17 cellular contexts compared by ENCODE assay signal in the genomic region with DNA sequence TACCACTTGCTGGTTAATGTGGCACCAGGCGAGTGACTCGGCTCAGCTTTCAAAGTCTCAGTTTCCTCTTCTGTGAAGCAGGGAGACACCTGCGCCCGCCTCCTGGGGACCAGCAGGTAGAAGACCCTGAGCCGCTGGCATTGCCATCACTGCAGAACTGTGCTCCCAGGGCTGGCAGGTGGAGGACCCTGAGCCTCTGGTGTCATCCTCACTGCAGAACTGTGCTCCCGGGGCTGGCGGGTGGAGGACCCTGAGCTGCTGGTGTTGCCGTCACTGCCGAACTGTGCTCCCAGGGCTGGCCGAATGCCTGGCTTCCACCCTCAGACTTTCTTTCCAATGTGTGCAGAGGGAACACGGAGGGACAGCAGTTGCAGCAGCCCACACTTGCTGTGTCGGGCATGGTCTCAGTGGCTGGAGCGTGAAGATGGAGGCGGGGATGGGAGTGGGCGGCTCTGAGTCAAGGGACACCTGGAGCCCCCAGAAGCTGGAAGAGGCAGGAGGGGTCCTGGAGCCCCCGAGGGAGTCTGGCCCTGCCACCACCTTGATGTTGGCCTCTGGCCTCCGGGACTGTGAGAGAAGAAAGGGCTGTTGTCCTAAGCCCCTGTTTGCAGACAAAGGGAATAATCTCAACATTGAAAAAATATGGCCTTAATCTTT.
A peak's percentile ranks its signal among the peaks of the same experiment; 100 is the strongest.
DNase-seq lines count a peak whose midpoint lies in the region; ATAC-seq and TF ChIP-seq lines count a peak whose summit lies in the region.
"Had no signal": no experiment of that assay in that cellular context is flagged by ENCODE, and none has a peak within 500 bp of the region (broad histone marks: within the 10 kb centered on the region; RNA-seq: fewer than 3 reads in every experiment).

No MANE protein-coding gene starts in this region.

- no peaks in the 10 kb centered on the region for H3K9me3 ChIP-seq in CD4-positive, alpha-beta T cell (ENCODE audit: control insufficient read depth, low read length)
- no peaks in the 10 kb centered on the region for H3K9me3 ChIP-seq in H9 (ENCODE audit: control insufficient read depth, low read depth, low read length)
- H3K9me3 ChIP-seq: esophagus squamous epithelium, gastroesophageal sphincter, upper lobe of left lung had no signal

- TF ChIP-seq CTCF in CD4-positive, alpha-beta T cell (IDR thresholded peaks at IDR 0.05) = no peak
- TF ChIP-seq CTCF in H9 (conservative IDR thresholded peaks at IDR 0.05) = no peak
- TF ChIP-seq CTCF in coronary artery (IDR thresholded peaks at IDR 0.05) = no peak
- no peak for TF ChIP-seq CTCF in neural crest cell (conservative IDR thresholded peaks at IDR 0.05)
- TF ChIP-seq CTCF in WTC11 (IDR thresholded peaks at IDR 0.05) = no peak

- H3K27me3 Mint-ChIP-seq in CD4-positive, alpha-beta T cell = no peaks in the 10 kb centered on the region
- H3K27me3 Mint-ChIP-seq in H9 (ENCODE audit: low read depth) (no peaks in the 10 kb centered on the region; the same call in 1 of the 2 replicates), neural crest cell (ENCODE audit: low read depth) (peaks cover 23% of the 10 kb centered on the region), WTC11 (ENCODE audit: low read depth) (no peaks in the 10 kb centered on the region; the same call in 1 of the 2 replicates)

- CTCF ChIA-PET in CD4-positive, alpha-beta T cell (lab: Charles Lee) = no interaction called here
- CTCF ChIA-PET in WTC11 (lab: Charles Lee) = no interaction called here

- H4K20me1 ChIP-seq in H9 (ENCODE audit: control insufficient read depth, insufficient read depth, insufficient read length) = no peaks in the 10 kb centered on the region

- no peak overlapping the region for H2BK12ac ChIP-seq in H9 (ENCODE audit: insufficient read length, low read depth, low read length)

- ATAC-seq in CD4-positive, alpha-beta T cell (ENCODE audit: poor library complexity) = no peak
- ATAC-seq in WTC11 = no peak
- ATAC-seq: gastroesophageal sphincter had no signal

- no peak overlapping the region for H3K23ac ChIP-seq in H9 (ENCODE audit: insufficient read length, low read depth, low read length)

- H3K4me2 ChIP-seq in H9 (ENCODE audit: insufficient read depth, insufficient read length, low read length) = no peak overlapping the region

- no peaks in the 10 kb centered on the region for H3K79me1 ChIP-seq in H9 (ENCODE audit: insufficient read depth, low read depth, low read length, poor library complexity, severe bottlenecking)

- no peak overlapping the region for H2BK15ac ChIP-seq in H9 (ENCODE audit: low read depth, low read length)

- POLR2A ChIA-PET in CD4-positive, alpha-beta T cell (lab: Charles Lee) = no interaction called here
- POLR2A ChIA-PET in WTC11 (lab: Charles Lee) = no interaction called here

- no peak overlapping the region for H4K5ac ChIP-seq in H9 (ENCODE audit: insufficient read length, low read depth, low read length)

- DNase-seq in CD4-positive, alpha-beta T cell = no peak
- DNase-seq in H9 (no peak), coronary artery (ENCODE audit: low spot score) (peak; percentile 80), neural crest cell (ENCODE audit: low read depth, low spot score) (no peak), WTC11 (ENCODE audit: low spot score) (no peak), NOMO-1 treated with dmso at 0.1 percent for 144 hours (lab: John Stamatoyannopoulos, UW; ENCODE audit: unreplicated experiment) (no peak), 8988T (no peak)
- DNase-seq: activated CD4-positive, alpha-beta T cell treated with anti-CD3 and anti-CD28 coated beads, Interleukin-2, amount 10 ng/mL, durations not matched to agents 7 days and 5 days; activated CD8-positive, alpha-beta memory T cell treated with anti-CD3 and anti-CD28 coated beads, Interleukin-2, amount 50 U/mL, for 4 hours; activated effector memory CD4-positive, alpha-beta T cell treated with Interleukin-2 at 50 U/mL for 16 hours; amniotic stem cell; DMS79 treated with DMSO at 0.1 percent for 48 hours; effector CD8-positive, alpha-beta T cell; esophagus squamous epithelium; stimulated activated CD4-positive, alpha-beta T cell treated with anti-CD3 and anti-CD28 coated beads, Interleukin-12 subunit alpha, Interleukin-12 subunit beta, amount 100 ng/mL, for 4 hours had no signal

- H3K4me1 ChIP-seq in H9 (ENCODE audit: insufficient read depth, low read length) = no peaks in the 10 kb centered on the region; the same call in 1 of the 2 replicates

- H3K36me3 Mint-ChIP-seq in CD4-positive, alpha-beta T cell (ENCODE audit: low read depth) = peaks cover 16% of the 10 kb centered on the region
- H3K36me3 Mint-ChIP-seq in H9 (ENCODE audit: insufficient read depth in 1 of 3, low read depth in 3 of 3) = peaks cover 1 to 9% (median 5%) of the 10 kb centered on the region in 3 experiments; a peak in 6 of 7 replicates
- H3K36me3 Mint-ChIP-seq in neural crest cell (ENCODE audit: low read depth) = no peaks in the 10 kb centered on the region
- no peaks in the 10 kb centered on the region for H3K36me3 Mint-ChIP-seq in WTC11

- no peak overlapping the region for H3K27ac Mint-ChIP-seq in CD4-positive, alpha-beta T cell
- H3K27ac Mint-ChIP-seq in H9 (no peak overlapping the region; a peak in 2 of 7 replicates), neural crest cell (ENCODE audit: unreplicated experiment) (no peak overlapping the region), WTC11 (no peak overlapping the region)
- H3K27ac Mint-ChIP-seq: activated CD4-positive, alpha-beta T cell treated with anti-CD3 and anti-CD28 coated beads, Interleukin-2, amount 10 ng/mL, durations not matched to agents 7 days and 5 days had no signal

- no CpG with 5 or more reads among the region's 17 CpGs for WGBS in H9 (ENCODE audit: extremely low coverage, insufficient read length, low lambda C conversion rate)

- no peak overlapping the region for H4K91ac ChIP-seq in H9 (ENCODE audit: insufficient read length, low read depth, low read length)

- no peak overlapping the region; the same call in 1 of the 2 replicates for H3K4ac ChIP-seq in H9 (ENCODE audit: low read depth, low read length)

- no peak overlapping the region for H3K56ac ChIP-seq in H9 (ENCODE audit: insufficient read length, low read depth, low read length)

- peak overlapping the region; percentile 41; the same call in 1 of the 2 replicates for H3K14ac ChIP-seq in H9 (ENCODE audit: insufficient read depth, low read length)

- H3K4me1 Mint-ChIP-seq in CD4-positive, alpha-beta T cell (ENCODE audit: low read depth) = peaks cover 9% of the 10 kb centered on the region
- H3K4me1 Mint-ChIP-seq in H9 (peaks cover 21 to 28% of the 10 kb centered on the region in 2 experiments), neural crest cell (peaks cover 25% of the 10 kb centered on the region), WTC11 (peaks cover 11% of the 10 kb centered on the region)

- intact Hi-C loops in CD4-positive, alpha-beta T cell (cut with DNase I, micrococcal nuclease) = loop anchor here in 1 of 2 experiments (5.0 kb wide), 3 partner anchors 34 to 1624 kb away; a partner anchor contains a TSS

- peaks cover 5% of the 10 kb centered on the region for H3K23me2 ChIP-seq in H9 (ENCODE audit: insufficient read length, low read depth, low read length, poor library complexity, severe bottlenecking)

- no peaks in the 10 kb centered on the region for H3K9me3 Mint-ChIP-seq in CD4-positive, alpha-beta T cell
- no peaks in the 10 kb centered on the region for H3K9me3 Mint-ChIP-seq in H9
- H3K9me3 Mint-ChIP-seq in neural crest cell = no peaks in the 10 kb centered on the region
- H3K9me3 Mint-ChIP-seq in WTC11 = no peaks in the 10 kb centered on the region
- H3K9me3 Mint-ChIP-seq: activated CD4-positive, alpha-beta T cell treated with anti-CD3 and anti-CD28 coated beads, Interleukin-2, amount 10 ng/mL, durations not matched to agents 7 days and 5 days had no signal

- peak overlapping the region; percentile 59 for H3K18ac ChIP-seq in H9 (ENCODE audit: insufficient read length, low read depth, low read length)

- no peak overlapping the region for H2BK20ac ChIP-seq in H9 (ENCODE audit: low read depth, low read length, poor library complexity, severe bottlenecking)

- peak overlapping the region; percentile 51 for H3K4me3 Mint-ChIP-seq in CD4-positive, alpha-beta T cell
- H3K4me3 Mint-ChIP-seq in H9 = no peak overlapping the region; a peak in 1 of 5 replicates
- peak overlapping the region; percentile 69 for H3K4me3 Mint-ChIP-seq in neural crest cell
- H3K4me3 Mint-ChIP-seq in WTC11 = no peak overlapping the region
- H3K4me3 Mint-ChIP-seq: activated CD4-positive, alpha-beta T cell treated with anti-CD3 and anti-CD28 coated beads, Interleukin-2, amount 10 ng/mL, durations not matched to agents 7 days and 5 days had no signal

- peaks cover 4% of the 10 kb centered on the region; the same call in 1 of the 2 replicates for H3K79me2 ChIP-seq in H9 (ENCODE audit: insufficient read depth, low read length)

- no peaks in the 10 kb centered on the region for H3K27me3 ChIP-seq in CD4-positive, alpha-beta T cell (ENCODE audit: control insufficient read depth, insufficient read depth, low read length)
- no peaks in the 10 kb centered on the region for H3K27me3 ChIP-seq in H9 (ENCODE audit: insufficient read depth, low read length)
- H3K27me3 ChIP-seq: gastroesophageal sphincter, upper lobe of left lung had no signal

- H3T11ph ChIP-seq in H9 (ENCODE audit: low read length) = no peak overlapping the region

- no peak overlapping the region for H2AK5ac ChIP-seq in H9 (ENCODE audit: insufficient read length, low read length)

- H3K4me3 ChIP-seq in coronary artery = no peak overlapping the region
- H3K4me3 ChIP-seq: esophagus squamous epithelium, gastroesophageal sphincter, upper lobe of left lung had no signal

- no peak overlapping the region for H3K9ac ChIP-seq in H9 (ENCODE audit: extremely low read depth, insufficient read length, low read length)

- no peak overlapping the region for H2BK5ac ChIP-seq in H9 (ENCODE audit: insufficient read length, low read length)

- no peak overlapping the region for H4K8ac ChIP-seq in H9 (replicated peaks; ENCODE audit: insufficient read length, low read depth, low read length)

- no peak overlapping the region for H2AFZ ChIP-seq in H9 (ENCODE audit: low read length)

- no peak overlapping the region for H2BK120ac ChIP-seq in H9 (ENCODE audit: low read depth, low read length, poor library complexity, severe bottlenecking)

- no peak overlapping the region for H3K27ac ChIP-seq in CD4-positive, alpha-beta T cell (ENCODE audit: low read depth, low read length)
- H3K27ac ChIP-seq in H9 (ENCODE audit: insufficient read length, low read depth, low read length) (no peak overlapping the region), coronary artery (no peak overlapping the region)
- H3K27ac ChIP-seq: esophagus squamous epithelium, gastroesophageal sphincter, upper lobe of left lung had no signal

TF ChIP-seq in WTC11, 78 proteins besides CTCF, POLR2A, EP300 and RAD21 (continues in another document):
- TF ChIP-seq TP53 (CRISPR knock-in tag; IDR thresholded peaks at IDR 0.05) = no peak

Comparison
In these comparisons a context has a peak if more than half of its experiments do, and no peak if none do; other contexts are left out.
1. H3K4me3 Mint-ChIP-seq: peak in CD4-positive, alpha-beta T cell (single experiment) and neural crest cell (single experiment); none in H9 (0 of 2) and WTC11 (single experiment).